Comparison of ENCODE assay signal across 9 cellular contexts in genomic region chr17:74757931-74758845, GRCh38. TPM values are rescaled to one million over a fixed set of nuclear protein-coding genes. Genes with fewer than 3 reads are reported as not detected.
DNase-seq lines count a peak whose midpoint lies in the region; ATAC-seq and TF ChIP-seq lines count a peak whose summit lies in the region.
"Had no signal": no experiment of that assay in that cellular context is flagged by ENCODE, and none has a peak within 500 bp of the region (broad histone marks: within the 10 kb centered on the region; RNA-seq: fewer than 3 reads in every experiment).

No MANE protein-coding gene starts in this region.

- peak; percentile 18 for DNase-seq in NCI-H510A treated with DMSO at 0.1 percent for 48 hours (lab: John Stamatoyannopoulos, UW)
- DNase-seq in NCI-H510A (lab: John Stamatoyannopoulos, UW), result no peak
- DNase-seq in activated T-helper 1 cell treated with anti-CD3 and anti-CD28 coated beads, Interleukin-12 subunit alpha, Interleukin-12 subunit beta, Interleukin-2, Interleukin-4 antibody, amounts not matched to agents 30 ng/mL and 10 ng/mL and 1 ng/mL, durations not matched to agents 14 hours and 24 hours and 36 hours (ENCODE audit: low spot score), result no peak
- peak in 1 of 3 donors; percentile 68 for DNase-seq in right cardiac atrium
- no peak for DNase-seq in stimulated activated naive B cell treated with anti-CD40 and anti-IgM and Interleukin-4, amounts not matched to agents 10 μg/mL and 1 μg/mL and 100 μg/mL, for 72 hours
- DNase-seq in dedifferentiated amniotic fluid mesenchymal stem cell (ENCODE audit: extremely low spot score), result no peak
- DNase-seq in foreskin fibroblast, result no peak
- DNase-seq: activated CD8-positive, alpha-beta memory T cell treated with anti-CD3 and anti-CD28 coated beads for 24 hours had no signal

- ATAC-seq in right cardiac atrium (peak; percentile 20 to 49), HG02798 (IDR thresholded peaks at IDR 0.05; ENCODE audit: poor library complexity, unreplicated experiment) (no peak)
- no peak for ATAC-seq in stimulated activated naive B cell treated with anti-CD40 and anti-IgM and Interleukin-4, amounts not matched to agents 10 μg/mL and 1 μg/mL and 100 μg/mL, for 72 hours (replicated peaks)

- peaks cover 59% of the 10 kb centered on the region for H3K4me1 Mint-ChIP-seq in activated T-helper 1 cell treated with anti-CD3 and anti-CD28 coated beads, Interleukin-12 subunit alpha, Interleukin-12 subunit beta, Interleukin-2, Interleukin-4 antibody, amounts not matched to agents 30 ng/mL and 10 ng/mL and 1 ng/mL, durations not matched to agents 14 hours and 24 hours and 36 hours (ENCODE audit: low read depth)
- H3K4me1 Mint-ChIP-seq in stimulated activated naive B cell treated with anti-CD40 and anti-IgM and Interleukin-4, amounts not matched to agents 10 μg/mL and 1 μg/mL and 100 μg/mL, for 72 hours, result peaks cover 33 to 67% of the 10 kb centered on the region in 2 donors

- H3K27ac Mint-ChIP-seq in activated T-helper 1 cell treated with anti-CD3 and anti-CD28 coated beads, Interleukin-12 subunit alpha, Interleukin-12 subunit beta, Interleukin-2, Interleukin-4 antibody, amounts not matched to agents 30 ng/mL and 10 ng/mL and 1 ng/mL, durations not matched to agents 14 hours and 24 hours and 36 hours, result peak overlapping the region; percentile 68
- H3K27ac Mint-ChIP-seq in stimulated activated naive B cell treated with anti-CD40 and anti-IgM and Interleukin-4, amounts not matched to agents 10 μg/mL and 1 μg/mL and 100 μg/mL, for 72 hours, result peak overlapping the region; percentile 86

- H3K4me3 ChIP-seq in right cardiac atrium (ENCODE audit: low read length), result no peak overlapping the region
- H3K4me3 ChIP-seq in foreskin fibroblast (ENCODE audit: low read depth in 1 of 2, low read length in 2 of 2), result no peak overlapping the region

- intact Hi-C loops in activated T-helper 1 cell treated with anti-CD3 and anti-CD28 coated beads, Interleukin-12 subunit alpha, Interleukin-12 subunit beta, Interleukin-2, Interleukin-4 antibody, amounts not matched to agents 30 ng/mL and 10 ng/mL and 1 ng/mL, durations not matched to agents 14 hours and 24 hours and 36 hours (cut with micrococcal nuclease), result loop anchor here (2.0 kb wide), 1 partner anchor 15 kb away; no protein-coding TSS in a partner anchor
- intact Hi-C loops in right cardiac atrium (cut with DNase I), result no loop called here

- H3K4me3 Mint-ChIP-seq in activated T-helper 1 cell treated with anti-CD3 and anti-CD28 coated beads, Interleukin-12 subunit alpha, Interleukin-12 subunit beta, Interleukin-2, Interleukin-4 antibody, amounts not matched to agents 30 ng/mL and 10 ng/mL and 1 ng/mL, durations not matched to agents 14 hours and 24 hours and 36 hours, result peak overlapping the region; percentile 75
- peak overlapping the region; percentile 33 to 39 for H3K4me3 Mint-ChIP-seq in stimulated activated naive B cell treated with anti-CD40 and anti-IgM and Interleukin-4, amounts not matched to agents 10 μg/mL and 1 μg/mL and 100 μg/mL, for 72 hours

- no peaks in the 10 kb centered on the region for H3K9me3 ChIP-seq in right cardiac atrium (ENCODE audit: control insufficient read depth, low read length)

- no peak for TF ChIP-seq CTCF in foreskin fibroblast (IDR thresholded peaks at IDR 0.05; ENCODE audit: low read depth, low read length)

- H3K27me3 ChIP-seq in right cardiac atrium (ENCODE audit: control insufficient read depth, insufficient read depth), result no peaks in the 10 kb centered on the region

- H3K27ac ChIP-seq in right cardiac atrium (ENCODE audit: low read length), result no peak overlapping the region

- peaks cover 3% of the 10 kb centered on the region for H3K36me3 Mint-ChIP-seq in activated T-helper 1 cell treated with anti-CD3 and anti-CD28 coated beads, Interleukin-12 subunit alpha, Interleukin-12 subunit beta, Interleukin-2, Interleukin-4 antibody, amounts not matched to agents 30 ng/mL and 10 ng/mL and 1 ng/mL, durations not matched to agents 14 hours and 24 hours and 36 hours (ENCODE audit: low read depth)
- peaks cover 4 to 5% of the 10 kb centered on the region in 2 donors for H3K36me3 Mint-ChIP-seq in stimulated activated naive B cell treated with anti-CD40 and anti-IgM and Interleukin-4, amounts not matched to agents 10 μg/mL and 1 μg/mL and 100 μg/mL, for 72 hours

- no peaks in the 10 kb centered on the region for H3K9me3 Mint-ChIP-seq in activated T-helper 1 cell treated with anti-CD3 and anti-CD28 coated beads, Interleukin-12 subunit alpha, Interleukin-12 subunit beta, Interleukin-2, Interleukin-4 antibody, amounts not matched to agents 30 ng/mL and 10 ng/mL and 1 ng/mL, durations not matched to agents 14 hours and 24 hours and 36 hours
- H3K9me3 Mint-ChIP-seq in stimulated activated naive B cell treated with anti-CD40 and anti-IgM and Interleukin-4, amounts not matched to agents 10 μg/mL and 1 μg/mL and 100 μg/mL, for 72 hours, result no peaks in the 10 kb centered on the region

- no peaks in the 10 kb centered on the region for H3K27me3 Mint-ChIP-seq in activated T-helper 1 cell treated with anti-CD3 and anti-CD28 coated beads, Interleukin-12 subunit alpha, Interleukin-12 subunit beta, Interleukin-2, Interleukin-4 antibody, amounts not matched to agents 30 ng/mL and 10 ng/mL and 1 ng/mL, durations not matched to agents 14 hours and 24 hours and 36 hours (ENCODE audit: insufficient read depth)
- H3K27me3 Mint-ChIP-seq in stimulated activated naive B cell treated with anti-CD40 and anti-IgM and Interleukin-4, amounts not matched to agents 10 μg/mL and 1 μg/mL and 100 μg/mL, for 72 hours, result no peaks in the 10 kb centered on the region

- WGBS in right cardiac atrium, result 38% methylated on average over 26 of the region's 26 CpGs

- peaks cover 14% of the 10 kb centered on the region for H3K4me1 ChIP-seq in right cardiac atrium (ENCODE audit: control insufficient read depth, insufficient read depth, low read length)

RNA-seq across cellular contexts. Expression of gene NHERF1, which starts 9.8 kb away (rescaled TPM):
- 142 and 153 TPM in 2 replicates for total RNA-seq in activated T-helper 1 cell treated with anti-CD3 and anti-CD28 coated beads, Interleukin-12 subunit alpha, Interleukin-12 subunit beta, Interleukin-2, Interleukin-4 antibody, amounts not matched to agents 30 ng/mL and 10 ng/mL and 1 ng/mL, durations not matched to agents 14 hours and 24 hours and 36 hours
- 10 to 100 TPM in 2 of 4 donors, 1 to 10 TPM in 2; 6.1 to 11.6 (median 9.7) TPM for total RNA-seq in right cardiac atrium
- 7.2 TPM for polyA plus RNA-seq in right cardiac atrium

RNA-seq across cellular contexts. Expression of gene NAT9, which starts 18.0 kb away (rescaled TPM):
- total RNA-seq in activated T-helper 1 cell treated with anti-CD3 and anti-CD28 coated beads, Interleukin-12 subunit alpha, Interleukin-12 subunit beta, Interleukin-2, Interleukin-4 antibody, amounts not matched to agents 30 ng/mL and 10 ng/mL and 1 ng/mL, durations not matched to agents 14 hours and 24 hours and 36 hours, result 69.0 and 70.8 TPM in 2 replicates
- 10 to 100 TPM; 21.7 to 31.1 (median 25.0) TPM for total RNA-seq in right cardiac atrium
- 16.8 TPM for polyA plus RNA-seq in right cardiac atrium

RNA-seq across cellular contexts. Expression of gene RAB37, which starts 21.1 kb away (rescaled TPM):
- total RNA-seq in activated T-helper 1 cell treated with anti-CD3 and anti-CD28 coated beads, Interleukin-12 subunit alpha, Interleukin-12 subunit beta, Interleukin-2, Interleukin-4 antibody, amounts not matched to agents 30 ng/mL and 10 ng/mL and 1 ng/mL, durations not matched to agents 14 hours and 24 hours and 36 hours, result 6.0 and 6.1 TPM in 2 replicates
- 1 to 10 TPM; 1.1 to 3.4 (median 1.2) TPM for total RNA-seq in right cardiac atrium
- 1.5 TPM for polyA plus RNA-seq in right cardiac atrium

RNA-seq across cellular contexts. Expression of gene CD300LF, which starts 45.5 kb away (rescaled TPM):
- not detected in 2 replicates for total RNA-seq in activated T-helper 1 cell treated with anti-CD3 and anti-CD28 coated beads, Interleukin-12 subunit alpha, Interleukin-12 subunit beta, Interleukin-2, Interleukin-4 antibody, amounts not matched to agents 30 ng/mL and 10 ng/mL and 1 ng/mL, durations not matched to agents 14 hours and 24 hours and 36 hours
- under 1 TPM in 3 of 4 donors, not detected in 1; 0.25 to 0.62 (median 0.34) TPM for total RNA-seq in right cardiac atrium
- 0.05 TPM for polyA plus RNA-seq in right cardiac atrium

Comparison
In these comparisons a context has a peak if more than half of its experiments do, and no peak if none do; other contexts are left out.
1. ATAC-seq: peak in right cardiac atrium (2 of 2); none in stimulated activated naive B cell treated with anti-CD40 and anti-IgM and Interleukin-4, amounts not matched to agents 10 μg/mL and 1 μg/mL and 100 μg/mL, for 72 hours (0 of 2) and HG02798 (single experiment).
2. RNA of gene NHERF1, which starts 9.8 kb away (total RNA-seq): 142 to 153 TPM in activated T-helper 1 cell treated with anti-CD3 and anti-CD28 coated beads, Interleukin-12 subunit alpha, Interleukin-12 subunit beta, Interleukin-2, Interleukin-4 antibody, amounts not matched to agents 30 ng/mL and 10 ng/mL and 1 ng/mL, durations not matched to agents 14 hours and 24 hours and 36 hours; 6.1 to 11.6 TPM in right cardiac atrium; every median in the first group is over 10 times any median in the second.